ENCODE assay signal across 18 cellular contexts in genomic region chr14:55302367-55302766, GRCh38. TPM values are rescaled to one million over a fixed set of nuclear protein-coding genes. Genes with fewer than 3 reads are reported as not detected.
DNase-seq lines count a peak whose midpoint lies in the region; ATAC-seq and TF ChIP-seq lines count a peak whose summit lies in the region.
"Had no signal": no experiment of that assay in that cellular context is flagged by ENCODE, and none has a peak within 500 bp of the region (broad histone marks: within the 10 kb centered on the region; RNA-seq: fewer than 3 reads in every experiment).

No MANE protein-coding gene starts in this region.

- peaks cover 7% of the 10 kb centered on the region for H3K36me3 Mint-ChIP-seq in natural killer cell
- H3K36me3 Mint-ChIP-seq in natural killer cell treated with Interleukin-12 subunit alpha and Interleukin-12 subunit beta and Interleukin-15 and Interleukin-18, amount 100 ng/mL, for 72 hours, result peaks cover 6% of the 10 kb centered on the region
- peaks cover 15% of the 10 kb centered on the region for H3K36me3 Mint-ChIP-seq in activated B cell treated with CpG ODN at 0.5 μM for 24 hours (ENCODE audit: low read depth)
- peaks cover 0 to 15% (median 9%) of the 10 kb centered on the region in 3 donors for H3K36me3 Mint-ChIP-seq in immature natural killer cell

- peaks cover 65 to 71% of the 10 kb centered on the region in 2 donors for H3K4me1 Mint-ChIP-seq in natural killer cell
- H3K4me1 Mint-ChIP-seq in natural killer cell treated with Interleukin-12 subunit alpha and Interleukin-12 subunit beta and Interleukin-15 and Interleukin-18, amount 100 ng/mL, for 72 hours (ENCODE audit: low read depth in 2 of 2), result peaks cover 54 to 62% of the 10 kb centered on the region in 2 donors
- peaks cover 41% of the 10 kb centered on the region for H3K4me1 Mint-ChIP-seq in activated B cell treated with CpG ODN at 0.5 μM for 24 hours
- peaks cover 69 to 86% of the 10 kb centered on the region in 2 donors for H3K4me1 Mint-ChIP-seq in immature natural killer cell

- intact Hi-C loops in natural killer cell (cut with micrococcal nuclease), result loop anchor here (5.0 kb wide), 1 partner anchor 35 kb away; no protein-coding TSS in a partner anchor
- intact Hi-C loops in activated B cell treated with CpG ODN at 0.5 μM for 24 hours (cut with micrococcal nuclease), result no loop called here
- intact Hi-C loops in posterior cingulate gyrus (cut with DNase I), result no loop called here

- H3K9me3 Mint-ChIP-seq in natural killer cell, result no peaks in the 10 kb centered on the region
- H3K9me3 Mint-ChIP-seq in natural killer cell treated with Interleukin-12 subunit alpha and Interleukin-12 subunit beta and Interleukin-15 and Interleukin-18, amount 100 ng/mL, for 72 hours, result no peaks in the 10 kb centered on the region
- H3K9me3 Mint-ChIP-seq in activated B cell treated with CpG ODN at 0.5 μM for 24 hours, result no peaks in the 10 kb centered on the region
- no peaks in the 10 kb centered on the region for H3K9me3 Mint-ChIP-seq in immature natural killer cell

- H3K27ac Mint-ChIP-seq in natural killer cell, result peak overlapping the region; percentile 73 to 77
- peak overlapping the region in 1 of 2 donors; percentile 14 for H3K27ac Mint-ChIP-seq in natural killer cell treated with Interleukin-12 subunit alpha and Interleukin-12 subunit beta and Interleukin-15 and Interleukin-18, amount 100 ng/mL, for 72 hours
- H3K27ac Mint-ChIP-seq in activated B cell treated with CpG ODN at 0.5 μM for 24 hours, result peak overlapping the region; percentile 56
- peak overlapping the region in 5 of 6 donors; percentile 15 to 82 (median 74) for H3K27ac Mint-ChIP-seq in immature natural killer cell

- H3K27me3 Mint-ChIP-seq in natural killer cell (ENCODE audit: low read depth in 2 of 2), result no peaks in the 10 kb centered on the region
- H3K27me3 Mint-ChIP-seq in natural killer cell treated with Interleukin-12 subunit alpha and Interleukin-12 subunit beta and Interleukin-15 and Interleukin-18, amount 100 ng/mL, for 72 hours, result no peaks in the 10 kb centered on the region
- H3K27me3 Mint-ChIP-seq in activated B cell treated with CpG ODN at 0.5 μM for 24 hours, result no peaks in the 10 kb centered on the region
- H3K27me3 Mint-ChIP-seq in immature natural killer cell (ENCODE audit: low read depth in 3 of 3), result peaks cover 0 to 7% (median 2%) of the 10 kb centered on the region in 3 donors

- CTCF ChIA-PET in activated B cell treated with CpG ODN at 0.5 μM for 24 hours (lab: Charles Lee), result no interaction called here

- POLR2A ChIA-PET in activated B cell treated with CpG ODN at 0.5 μM for 24 hours (lab: Charles Lee), result no interaction called here

- H3K4me3 Mint-ChIP-seq in natural killer cell (no peak overlapping the region), activated B cell treated with CpG ODN at 0.5 μM for 24 hours (no peak overlapping the region), immature natural killer cell (no peak overlapping the region)
- no peak overlapping the region for H3K4me3 Mint-ChIP-seq in natural killer cell treated with Interleukin-12 subunit alpha and Interleukin-12 subunit beta and Interleukin-15 and Interleukin-18, amount 100 ng/mL, for 72 hours

- ATAC-seq in natural killer cell (no peak), activated B cell treated with CpG ODN at 0.5 μM for 24 hours (ENCODE audit: low read depth) (no peak)
- ATAC-seq in natural killer cell treated with Interleukin-12 subunit alpha and Interleukin-12 subunit beta and Interleukin-15 and Interleukin-18, amount 100 ng/mL, for 72 hours, result no peak

- DNase-seq in natural killer cell (no peak), activated B cell treated with CpG ODN at 0.5 μM for 24 hours (no peak), immature natural killer cell (no peak), NCI-H510A (lab: John Stamatoyannopoulos, UW) (no peak), posterior cingulate gyrus (no peak), NOMO-1 (lab: John Stamatoyannopoulos, UW; ENCODE audit: unreplicated experiment in 2 of 2) (no peak), DMS79 treated with DMSO at 0.1 percent for 48 hours (lab: John Stamatoyannopoulos, UW) (no peak)
- no peak for DNase-seq in natural killer cell treated with Interleukin-12 subunit alpha and Interleukin-12 subunit beta and Interleukin-15 and Interleukin-18, amount 100 ng/mL, for 72 hours (ENCODE audit: low spot score)
- DNase-seq: activated effector memory CD4-positive, alpha-beta T cell treated with Interleukin-2 at 50 U/mL for 16 hours; Caco-2; GDM1; glutamatergic neuron; NCI-H187 treated with DMSO at 0.1 percent for 48 hours; NCI-H524 treated with DMSO at 0.1 percent for 48 hours; occipital lobe; stimulated activated CD4-positive, alpha-beta T cell treated with anti-CD3 and anti-CD28 coated beads, Interleukin-4, amount 100 ng/mL, for 1 hour; SW 1271; testis had no signal

- TF ChIP-seq CTCF in natural killer cell (IDR thresholded peaks at IDR 0.05) (no peak), activated B cell treated with CpG ODN at 0.5 μM for 24 hours (IDR thresholded peaks at IDR 0.05) (no peak)

RNA-seq across cellular contexts. Expression of gene FBXO34, which starts 31.1 kb away (rescaled TPM):
- 10 to 100 TPM; 34.7 to 39.3 (median 36.6) TPM for total RNA-seq in natural killer cell
- total RNA-seq in natural killer cell treated with Interleukin-12 subunit alpha and Interleukin-12 subunit beta and Interleukin-15 and Interleukin-18, amount 100 ng/mL, for 72 hours, result 10 to 100 TPM; 18.7 to 26.1 TPM
- 19.7 and 20.4 TPM in 2 replicates for total RNA-seq in activated B cell treated with CpG ODN at 0.5 μM for 24 hours
- 10 to 100 TPM; 25.0 to 38.2 (median 38.1) TPM for polyA plus RNA-seq in immature natural killer cell
